ENCODE assay signal across 12 cellular contexts in the genomic region with DNA sequence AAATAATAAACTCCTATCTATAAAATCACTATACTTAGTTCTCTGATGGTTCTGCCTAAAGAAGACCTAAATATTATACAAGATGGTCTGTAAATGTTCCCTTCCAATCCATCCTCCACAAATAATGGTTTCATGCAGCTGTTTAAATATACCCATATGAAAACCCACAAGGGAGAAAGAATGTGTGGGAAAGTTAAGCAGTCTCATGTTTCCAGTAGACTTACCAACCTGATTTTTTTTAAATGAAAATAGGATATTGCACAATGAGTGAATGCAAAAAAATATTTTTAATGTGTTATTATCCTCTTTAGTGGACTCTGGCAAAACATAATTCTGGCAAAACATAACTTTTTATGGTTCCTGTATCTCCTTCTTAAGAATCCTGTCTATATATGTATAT. TPM values are rescaled to one million over a fixed set of nuclear protein-coding genes. Genes with fewer than 3 reads are reported as not detected.
DNase-seq lines count a peak whose midpoint lies in the region; ATAC-seq and TF ChIP-seq lines count a peak whose summit lies in the region.
"Had no signal": no experiment of that assay in that cellular context is flagged by ENCODE, and none has a peak within 500 bp of the region (broad histone marks: within the 10 kb centered on the region; RNA-seq: fewer than 3 reads in every experiment).

No MANE protein-coding gene starts in this region.

- H3K4me1 ChIP-seq in KMS-11 (ENCODE audit: low read depth, poor library complexity, severe bottlenecking) (peaks cover 28% of the 10 kb centered on the region), osteoblast (ENCODE audit: insufficient read depth, low read length) (peaks cover 13% of the 10 kb centered on the region)

- H3K36me3 ChIP-seq in KMS-11 (ENCODE audit: insufficient read depth) (no peaks in the 10 kb centered on the region), osteoblast (ENCODE audit: insufficient read depth, low read length) (peaks cover 9% of the 10 kb centered on the region)

- in situ Hi-C loops in astrocyte of the spinal cord (cut with HindIII; ENCODE audit: low sequenced_read_pairs), result no loop called here

- no peak for TF ChIP-seq CTCF in KMS-11 (conservative IDR thresholded peaks at IDR 0.05; ENCODE audit: low read depth, low read length)
- no peak for TF ChIP-seq CTCF in astrocyte of the spinal cord (IDR thresholded peaks at IDR 0.05; ENCODE audit: low read depth, low read length)
- no peak for TF ChIP-seq CTCF in osteoblast (IDR thresholded peaks at IDR 0.05; ENCODE audit: extremely low read depth, low read depth, low read length)

- H3K9me3 ChIP-seq in osteoblast (ENCODE audit: low read depth, low read length), result no peaks in the 10 kb centered on the region

- H3K27me3 ChIP-seq in KMS-11 (ENCODE audit: insufficient read depth, low read depth), result no peaks in the 10 kb centered on the region
- no peaks in the 10 kb centered on the region for H3K27me3 ChIP-seq in osteoblast (ENCODE audit: insufficient read depth, low read length)

- DNase-seq in EH (ENCODE audit: low read depth) (peak; percentile 78), astrocyte of the spinal cord (ENCODE audit: low read depth, low spot score) (peak; percentile 85), osteoblast (ENCODE audit: insufficient read length, low spot score, missing footprints) (no peak), activated gamma-delta T cell treated with Interleukin-2 at 50 U/mL for 16 hours (no peak), medulla oblongata (ENCODE audit: extremely low spot score) (no peak)
- DNase-seq: activated gamma-delta T cell; NCI-H1694; stimulated activated CD4-positive, alpha-beta T cell treated with anti-CD3 and anti-CD28 coated beads, Interleukin-2, amount 100 ng/mL, for 48 hours had no signal

- no peak for ATAC-seq in HG02642 (IDR thresholded peaks at IDR 0.05; ENCODE audit: poor library complexity, unreplicated experiment)
- ATAC-seq: K562, SK-N-SH treated with all-trans-retinoic acid at 6 μM for 48 hours had no signal

- no peaks in the 10 kb centered on the region; the same call in 1 of the 2 replicates for H4K20me1 ChIP-seq in KMS-11 (ENCODE audit: insufficient read depth)
- H4K20me1 ChIP-seq in osteoblast (ENCODE audit: insufficient read depth, low read length), result no peaks in the 10 kb centered on the region

- H3K4me2 ChIP-seq in KMS-11, result 0 out of 2 replicates have a peak overlapping the region, but pooled peaks have one; percentile 8
- no peak overlapping the region for H3K4me2 ChIP-seq in osteoblast (ENCODE audit: insufficient read depth, low read length)

- no peak overlapping the region for H3K27ac ChIP-seq in KMS-11
- peak overlapping the region; percentile 47 for H3K27ac ChIP-seq in osteoblast (ENCODE audit: low read depth, low read length)

- no peaks in the 10 kb centered on the region for H3K79me2 ChIP-seq in KMS-11 (ENCODE audit: insufficient read depth, low read depth)
- peaks cover 94% of the 10 kb centered on the region for H3K79me2 ChIP-seq in osteoblast (ENCODE audit: insufficient read depth, low read length)

- H3K4me3 ChIP-seq in KMS-11 (IDR thresholded peaks at IDR 0.05; ENCODE audit: insufficient read depth, low read depth, low read length) (no peak overlapping the region), astrocyte of the spinal cord (ENCODE audit: low read depth, low read length) (no peak overlapping the region), osteoblast (ENCODE audit: insufficient read depth, low read length) (no peak overlapping the region)
- H3K4me3 ChIP-seq: K562 had no signal

- H3K9ac ChIP-seq in KMS-11, result no peak overlapping the region

- no peak overlapping the region for H2AFZ ChIP-seq in KMS-11 (ENCODE audit: low read depth)
- H2AFZ ChIP-seq in osteoblast (ENCODE audit: low read length), result no peak overlapping the region

RNA-seq across cellular contexts. Expression of gene CAMK2D, which starts 23.3 kb away (rescaled TPM):
- total RNA-seq in osteoblast, result 194 and 207 TPM in 2 replicates

Comparison
In these comparisons a context has a peak if more than half of its experiments do, and no peak if none do; other contexts are left out.
1. DNase-seq: peak in EH (single experiment) and astrocyte of the spinal cord (single experiment); none in osteoblast (single experiment), activated gamma-delta T cell treated with Interleukin-2 at 50 U/mL for 16 hours (single experiment) and medulla oblongata (single experiment).